In genomic region chr6:41922154-41922553, GRCh38 we compare ENCODE assay signal across 1 cellular context.
TF ChIP-seq lines count a peak whose summit lies in the region.

No MANE protein-coding gene starts in this region.

TF ChIP-seq in K562, 482 proteins besides CTCF, POLR2A, EP300 and RAD21:
- TF ChIP-seq SRF (CRISPR knock-in tag; IDR thresholded peaks at IDR 0.05) (no peak), HNRNPL (IDR thresholded peaks at IDR 0.05; ENCODE audit: low read depth, low read length) (no peak), NR2F6 (CRISPR knock-in tag; IDR thresholded peaks at IDR 0.05) (no peak), ZBTB26 (CRISPR knock-in tag; IDR thresholded peaks at IDR 0.05) (no peak), SMAD2 (IDR thresholded peaks at IDR 0.05; ENCODE audit: low read depth, low read length) (no peak), FIP1L1 (IDR thresholded peaks at IDR 0.05; ENCODE audit: low read depth, low read length, poor library complexity, severe bottlenecking) (no peak), PHF8 (IDR thresholded peaks at IDR 0.05; ENCODE audit: borderline replicate concordance, low read length) (no peak), PRPF4 (IDR thresholded peaks at IDR 0.05; ENCODE audit: insufficient read depth, low read depth, low read length, poor library complexity, severe bottlenecking) (no peak), TRIM25 (IDR thresholded peaks at IDR 0.05; ENCODE audit: borderline replicate concordance) (no peak)
